In the genomic region with DNA sequence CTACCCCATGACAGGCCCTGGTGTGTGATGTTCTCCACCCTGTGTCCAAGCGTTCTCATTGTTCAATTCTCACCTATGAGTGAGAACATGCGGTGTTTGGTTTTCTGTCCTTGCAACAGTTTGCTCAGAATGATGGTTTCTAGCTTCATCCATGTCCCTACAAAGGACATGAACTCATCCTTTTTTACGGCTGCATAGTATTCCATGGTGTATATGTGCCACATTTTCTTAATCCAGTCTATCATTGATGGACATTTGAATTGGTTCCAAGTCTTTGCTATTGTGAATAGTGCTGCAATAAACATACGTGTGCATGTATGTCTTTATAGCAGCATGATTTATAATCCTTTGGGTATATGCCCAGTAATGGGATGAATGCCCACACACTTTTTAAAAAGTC, we compare ENCODE assay signal across 1 cellular context.
TF ChIP-seq lines count a peak whose summit lies in the region.

No MANE protein-coding gene starts in this region.

TF ChIP-seq in K562, 482 proteins besides CTCF, POLR2A, EP300 and RAD21:
- TF ChIP-seq ZNF146 (CRISPR knock-in tag; IDR thresholded peaks at IDR 0.05; ENCODE audit: unreplicated experiment) (peak; percentile 58), BCOR (IDR thresholded peaks at IDR 0.05) (peak; percentile 43; the same call in 1 of the 2 replicates)
